In the genomic region with DNA sequence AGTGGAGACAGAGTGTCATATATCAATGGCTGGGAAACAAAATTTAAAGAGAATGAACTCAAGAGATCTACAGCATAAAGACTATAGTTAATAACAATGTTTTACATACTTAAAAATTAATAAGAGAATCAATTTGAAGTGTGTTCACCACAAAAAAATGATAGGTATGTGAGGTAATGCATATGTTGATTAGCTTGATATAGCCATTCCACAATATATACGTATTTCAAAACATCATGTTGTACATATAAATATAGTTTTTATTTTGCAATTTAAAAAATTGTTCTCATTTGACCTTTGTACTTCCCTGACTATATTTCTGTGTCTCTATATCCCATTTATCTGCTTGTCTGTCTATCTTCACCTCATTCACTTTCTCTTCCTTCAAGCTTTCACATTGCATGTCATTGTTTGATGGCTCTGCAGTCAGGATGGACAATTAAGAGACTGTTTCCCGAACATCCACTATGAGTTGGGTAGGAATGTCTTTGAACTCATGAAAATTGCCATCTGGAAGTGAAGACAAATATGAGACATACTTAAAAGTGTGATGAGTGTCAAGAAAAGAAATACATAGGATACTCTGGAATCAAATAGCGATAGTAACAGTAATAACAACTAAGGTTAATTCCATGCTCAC, we compare ENCODE assay signal across 16 cellular contexts.
DNase-seq lines count a peak whose midpoint lies in the region; ATAC-seq and TF ChIP-seq lines count a peak whose summit lies in the region.
"Had no signal": no experiment of that assay in that cellular context is flagged by ENCODE, and none has a peak within 500 bp of the region (broad histone marks: within the 10 kb centered on the region; RNA-seq: fewer than 3 reads in every experiment).

No MANE protein-coding gene starts in this region.

- no peak for ATAC-seq in HG03571 (IDR thresholded peaks at IDR 0.05; ENCODE audit: unreplicated experiment)
- ATAC-seq in T-helper 17 cell = no peak
- no peak for ATAC-seq in HG03175 (IDR thresholded peaks at IDR 0.05; ENCODE audit: unreplicated experiment)

- H3K4me1 Mint-ChIP-seq in endothelial cell (ENCODE audit: unreplicated experiment) (peaks cover 37% of the 10 kb centered on the region), T-helper 17 cell (no peaks in the 10 kb centered on the region)

- H3K4me2 ChIP-seq in GM23248 (ENCODE audit: unreplicated experiment) (peak overlapping the region; percentile 86), osteoblast (ENCODE audit: insufficient read depth, low read length) (peak overlapping the region; percentile 71)

- TF ChIP-seq CTCF in endothelial cell (IDR thresholded peaks at IDR 0.05; ENCODE audit: unreplicated experiment) (no peak), osteoblast (IDR thresholded peaks at IDR 0.05; ENCODE audit: extremely low read depth, low read depth, low read length) (no peak)

- no peaks in the 10 kb centered on the region for H3K27me3 ChIP-seq in GM23248 (replicated peaks; ENCODE audit: insufficient read depth)
- H3K27me3 ChIP-seq in osteoblast (ENCODE audit: insufficient read depth, low read length) = no peaks in the 10 kb centered on the region
- H3K27me3 ChIP-seq: Peyer's patch had no signal

- peak overlapping the region; percentile 53 for H3K4me3 ChIP-seq in GM23248
- H3K4me3 ChIP-seq in osteoblast (ENCODE audit: insufficient read depth, low read length) = no peak overlapping the region
- H3K4me3 ChIP-seq: lung, Peyer's patch had no signal

- H3K27me3 Mint-ChIP-seq in endothelial cell (ENCODE audit: unreplicated experiment) (peaks cover 2% of the 10 kb centered on the region), T-helper 17 cell (peaks cover 45% of the 10 kb centered on the region)

- H3F3A ChIP-seq in GM23248 (ENCODE audit: insufficient read depth) = peaks cover 38% of the 10 kb centered on the region

- H2AFZ ChIP-seq in GM23248 (peak overlapping the region; percentile 58), osteoblast (ENCODE audit: low read length) (no peak overlapping the region)

- H3K9me3 ChIP-seq in GM23248 (ENCODE audit: low read depth) = no peaks in the 10 kb centered on the region
- no peaks in the 10 kb centered on the region for H3K9me3 ChIP-seq in osteoblast (ENCODE audit: low read depth, low read length)
- H3K9me3 ChIP-seq in T-helper 17 cell (ENCODE audit: control insufficient read depth, low read length, poor library complexity, severe bottlenecking) = no peaks in the 10 kb centered on the region
- H3K9me3 ChIP-seq: Peyer's patch had no signal

- no peaks in the 10 kb centered on the region for H3K9me2 ChIP-seq in GM23248 (ENCODE audit: insufficient read depth)

- H3K9me3 Mint-ChIP-seq in endothelial cell (ENCODE audit: unreplicated experiment) = no peaks in the 10 kb centered on the region
- H3K9me3 Mint-ChIP-seq: activated T-helper 2 cell treated with anti-CD3 and anti-CD28 coated beads, Interferon-gamma antibody, Interleukin-2, Interleukin-4, amounts not matched to agents 10 μg/mL and 5 μg/mL and 100 μg/mL, durations not matched to agents 14 hours and 24 hours and 36 hours had no signal

- DNase-seq in GM23248 (no peak), RPMI7951 (ENCODE audit: low read depth) (peak; percentile 39), endothelial cell (ENCODE audit: low spot score) (no peak), osteoblast (ENCODE audit: insufficient read length, low spot score, missing footprints) (no peak), NCI-H82 treated with DMSO at 0.1 percent for 48 hours (lab: John Stamatoyannopoulos, UW; ENCODE audit: unreplicated experiment) (no peak), T-helper 17 cell (no peak)
- DNase-seq: activated CD4-positive, CD25-positive, alpha-beta regulatory T cell; DMS 273 treated with DMSO at 0.1 percent for 48 hours; NCI-H1092; NCI-H2107; Peyer's patch; T-helper 1 cell had no signal

- peaks cover 53% of the 10 kb centered on the region for H3K4me1 ChIP-seq in GM23248 (ENCODE audit: insufficient read depth)
- H3K4me1 ChIP-seq in osteoblast (ENCODE audit: insufficient read depth, low read length) = peaks cover 35% of the 10 kb centered on the region
- H3K4me1 ChIP-seq: Peyer's patch had no signal

- no peaks in the 10 kb centered on the region for H3K79me2 ChIP-seq in GM23248 (ENCODE audit: insufficient read depth)
- no peaks in the 10 kb centered on the region for H3K79me2 ChIP-seq in osteoblast (ENCODE audit: insufficient read depth, low read length)

- peak overlapping the region; percentile 57 for H3K9ac ChIP-seq in GM23248

- H3K27ac ChIP-seq in GM23248 (peak overlapping the region; percentile 81), osteoblast (ENCODE audit: low read depth, low read length) (peak overlapping the region; percentile 92)
- H3K27ac ChIP-seq: Peyer's patch had no signal

- H3K36me3 Mint-ChIP-seq in endothelial cell (ENCODE audit: low read depth, unreplicated experiment) = no peaks in the 10 kb centered on the region
- H3K36me3 Mint-ChIP-seq in T-helper 17 cell (ENCODE audit: low read depth) = no peaks in the 10 kb centered on the region

- WGBS in GM23248 (ENCODE audit: low coverage in 1 of 2, low lambda C conversion rate in 2 of 2, missing lambda C conversion rate in 2 of 2), 2 experiments = 89 to 95% methylated on average over 3 of the region's 3 CpGs

- in situ Hi-C loops in GM23248 (cut with MboI) = no loop called here

- H3K27ac Mint-ChIP-seq in endothelial cell (ENCODE audit: unreplicated experiment) = peak overlapping the region; percentile 34
- no peak overlapping the region for H3K27ac Mint-ChIP-seq in T-helper 17 cell
- H3K27ac Mint-ChIP-seq: activated T-helper 2 cell treated with anti-CD3 and anti-CD28 coated beads, Interferon-gamma antibody, Interleukin-2, Interleukin-4, amounts not matched to agents 10 μg/mL and 5 μg/mL and 100 μg/mL, durations not matched to agents 14 hours and 24 hours and 36 hours had no signal

- no peak overlapping the region for H3K4me3 Mint-ChIP-seq in endothelial cell (ENCODE audit: unreplicated experiment)
- H3K4me3 Mint-ChIP-seq in T-helper 17 cell = no peak overlapping the region

- H3K36me3 ChIP-seq in GM23248 (ENCODE audit: low read depth) (no peaks in the 10 kb centered on the region), osteoblast (ENCODE audit: insufficient read depth, low read length) (no peaks in the 10 kb centered on the region)
- H3K36me3 ChIP-seq: Peyer's patch had no signal

- H4K20me1 ChIP-seq in GM23248 (ENCODE audit: insufficient read depth) (no peaks in the 10 kb centered on the region), osteoblast (ENCODE audit: insufficient read depth, low read length) (no peaks in the 10 kb centered on the region)
